15 cellular contexts compared by ENCODE assay signal in the genomic region with DNA sequence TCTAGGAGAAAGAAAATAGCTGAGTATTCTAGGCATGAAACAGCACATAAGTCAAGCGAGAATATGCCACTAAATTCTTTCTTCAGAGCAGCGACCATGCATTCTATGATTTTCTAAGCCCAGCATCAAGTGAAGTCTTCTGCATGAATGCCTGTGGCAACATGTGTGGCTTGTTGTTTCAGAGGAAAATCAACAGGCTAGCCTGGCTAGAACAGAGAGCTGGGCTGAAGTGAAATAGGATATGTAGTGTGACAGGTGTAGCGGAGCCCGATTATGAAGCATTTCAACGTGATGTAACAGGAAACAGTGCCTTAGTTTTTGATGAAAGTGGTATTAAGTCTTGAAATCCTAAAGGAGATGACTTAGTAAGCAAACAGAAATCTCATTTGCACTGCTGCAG. TPM values are rescaled to one million over a fixed set of nuclear protein-coding genes. Genes with fewer than 3 reads are reported as not detected.
DNase-seq lines count a peak whose midpoint lies in the region; ATAC-seq and TF ChIP-seq lines count a peak whose summit lies in the region.
"Had no signal": no experiment of that assay in that cellular context is flagged by ENCODE, and none has a peak within 500 bp of the region (broad histone marks: within the 10 kb centered on the region; RNA-seq: fewer than 3 reads in every experiment).

No MANE protein-coding gene starts in this region.

- peaks cover 100% of the 10 kb centered on the region for H3K79me2 ChIP-seq in neural progenitor cell (ENCODE audit: low read depth)

- H3K27ac Mint-ChIP-seq in neural progenitor cell (no peak overlapping the region), endothelial cell (ENCODE audit: unreplicated experiment) (no peak overlapping the region)

- TF ChIP-seq CTCF in neural progenitor cell (IDR thresholded peaks at IDR 0.05) (no peak), endothelial cell (IDR thresholded peaks at IDR 0.05; ENCODE audit: unreplicated experiment) (no peak)

- H3K4me3 Mint-ChIP-seq in neural progenitor cell (peak overlapping the region; percentile 3), endothelial cell (ENCODE audit: unreplicated experiment) (no peak overlapping the region)

- ATAC-seq in HG03196 (IDR thresholded peaks at IDR 0.05; ENCODE audit: unreplicated experiment) = no peak

- H3K27ac ChIP-seq in neural progenitor cell = no peak overlapping the region
- H3K27ac ChIP-seq: 22Rv1, brain microvascular endothelial cell, thoracic aorta had no signal

- H3K4me1 Mint-ChIP-seq in neural progenitor cell = peaks cover 33% of the 10 kb centered on the region
- peaks cover 34% of the 10 kb centered on the region for H3K4me1 Mint-ChIP-seq in endothelial cell (ENCODE audit: unreplicated experiment)

- peaks cover 2% of the 10 kb centered on the region for H3K27me3 Mint-ChIP-seq in neural progenitor cell (ENCODE audit: insufficient read depth, low read depth)
- peaks cover 1% of the 10 kb centered on the region for H3K27me3 Mint-ChIP-seq in endothelial cell (ENCODE audit: unreplicated experiment)

- no peak overlapping the region for H3K9ac ChIP-seq in neural progenitor cell

- no peaks in the 10 kb centered on the region for H3K27me3 ChIP-seq in neural progenitor cell
- H3K27me3 ChIP-seq: brain microvascular endothelial cell had no signal

- H2AFZ ChIP-seq in neural progenitor cell (replicated peaks) = no peak overlapping the region

- DNase-seq in DMS153 (lab: John Stamatoyannopoulos, UW) (peak; percentile 34), DMS153 treated with DMSO at 0.1 percent for 48 hours (lab: John Stamatoyannopoulos, UW; ENCODE audit: unreplicated experiment) (no peak), NCI-H128 (lab: John Stamatoyannopoulos, UW; ENCODE audit: unreplicated experiment) (peak; percentile 53), amniotic epithelial cell (ENCODE audit: low read depth) (peak; percentile 11), neural progenitor cell (ENCODE audit: low spot score) (peak; percentile 13), endothelial cell (ENCODE audit: low spot score) (no peak)
- no peak for DNase-seq in central memory CD4-positive, alpha-beta T cell
- DNase-seq: brain microvascular endothelial cell, erythroblast, mesenchymal stem cell, NCI-H187 treated with DMSO at 0.1 percent for 48 hours had no signal

- H3K36me3 Mint-ChIP-seq in neural progenitor cell = peaks cover 31% of the 10 kb centered on the region
- H3K36me3 Mint-ChIP-seq in endothelial cell (ENCODE audit: low read depth, unreplicated experiment) = peaks cover 14% of the 10 kb centered on the region

- peaks cover 10% of the 10 kb centered on the region for H3K36me3 ChIP-seq in neural progenitor cell

- no peaks in the 10 kb centered on the region for H3K9me3 ChIP-seq in neural progenitor cell (ENCODE audit: low read depth)
- H3K9me3 ChIP-seq: thoracic aorta had no signal

- H3F3A ChIP-seq in neural progenitor cell (ENCODE audit: low read depth) = no peaks in the 10 kb centered on the region

- peak overlapping the region; percentile 2 for H3K4me2 ChIP-seq in neural progenitor cell

- no peak overlapping the region for H3K4me3 ChIP-seq in neural progenitor cell
- H3K4me3 ChIP-seq: thoracic aorta had no signal

- peaks cover 100% of the 10 kb centered on the region for H4K20me1 ChIP-seq in neural progenitor cell (ENCODE audit: low read depth)

- H3K9me3 Mint-ChIP-seq in neural progenitor cell = no peaks in the 10 kb centered on the region
- no peaks in the 10 kb centered on the region for H3K9me3 Mint-ChIP-seq in endothelial cell (ENCODE audit: unreplicated experiment)

- H3K4me1 ChIP-seq in neural progenitor cell = peaks cover 24% of the 10 kb centered on the region

RNA-seq across cellular contexts. Expression of gene CSDE1, which starts 7.0 kb away (rescaled TPM):
- total RNA-seq in neural progenitor cell (ENCODE audit: low replicate concordance) (1,101 and 1,362 TPM in 2 replicates), endothelial cell (ENCODE audit: unreplicated experiment) (538 TPM)

RNA-seq across cellular contexts. Expression of gene SIKE1, which starts 29.7 kb away (rescaled TPM):
- total RNA-seq in neural progenitor cell (ENCODE audit: low replicate concordance) = 81.9 and 94.1 TPM in 2 replicates
- 49.1 TPM for total RNA-seq in endothelial cell (ENCODE audit: unreplicated experiment)

RNA-seq across cellular contexts. Expression of gene NRAS, which starts 34.2 kb away (rescaled TPM):
- total RNA-seq in neural progenitor cell (ENCODE audit: low replicate concordance) (111 and 169 TPM in 2 replicates), endothelial cell (ENCODE audit: unreplicated experiment) (74.0 TPM)

RNA-seq across cellular contexts. Expression of gene AMPD1, which starts 55.4 kb away (rescaled TPM):
- not detected in 2 replicates for total RNA-seq in neural progenitor cell (ENCODE audit: low replicate concordance)
- not detected for total RNA-seq in endothelial cell (ENCODE audit: unreplicated experiment)
- total RNA-seq: RPMI7951 had no signal

Comparison
In these comparisons a context has a peak if more than half of its experiments do, and no peak if none do; other contexts are left out.
1. DNase-seq: peak in DMS153 (single experiment), NCI-H128 (single experiment), amniotic epithelial cell (single experiment) and neural progenitor cell (single experiment); none in DMS153 treated with DMSO at 0.1 percent for 48 hours (single experiment), endothelial cell (single experiment) and central memory CD4-positive, alpha-beta T cell (single experiment).